1 cellular context compared by ENCODE assay signal in genomic region chr11:15775797-15776196, GRCh38.
TF ChIP-seq lines count a peak whose summit lies in the region.

No MANE protein-coding gene starts in this region.

TF ChIP-seq in K562, 482 proteins besides CTCF, POLR2A, EP300 and RAD21 (continued from another document):
- no peak for TF ChIP-seq ARID4B (CRISPR knock-in tag; IDR thresholded peaks at IDR 0.05)
- no peak for TF ChIP-seq CGGBP1 (CRISPR knock-in tag; IDR thresholded peaks at IDR 0.05)
- TF ChIP-seq ZFP36 (IDR thresholded peaks at IDR 0.05; ENCODE audit: low read depth, low read length, partially characterized antibody): peak; percentile 77
- TF ChIP-seq SMARCB1 (IDR thresholded peaks at IDR 0.05; ENCODE audit: insufficient read length, low read depth): no peak
- TF ChIP-seq ZNF445 (CRISPR knock-in tag; IDR thresholded peaks at IDR 0.05; ENCODE audit: low read depth): no peak
- TF ChIP-seq DLX4 (CRISPR knock-in tag; IDR thresholded peaks at IDR 0.05): no peak
- no peak for TF ChIP-seq POLR2G (IDR thresholded peaks at IDR 0.05; ENCODE audit: low read depth, low read length)
- TF ChIP-seq SMARCA5 (IDR thresholded peaks at IDR 0.05): peak; percentile 42; the same call in 1 of the 2 replicates
- TF ChIP-seq ZNF57 (CRISPR knock-in tag; IDR thresholded peaks at IDR 0.05): no peak
- TF ChIP-seq CREB5 (CRISPR knock-in tag; IDR thresholded peaks at IDR 0.05): no peak
